19 cellular contexts compared by ENCODE assay signal in the genomic region with DNA sequence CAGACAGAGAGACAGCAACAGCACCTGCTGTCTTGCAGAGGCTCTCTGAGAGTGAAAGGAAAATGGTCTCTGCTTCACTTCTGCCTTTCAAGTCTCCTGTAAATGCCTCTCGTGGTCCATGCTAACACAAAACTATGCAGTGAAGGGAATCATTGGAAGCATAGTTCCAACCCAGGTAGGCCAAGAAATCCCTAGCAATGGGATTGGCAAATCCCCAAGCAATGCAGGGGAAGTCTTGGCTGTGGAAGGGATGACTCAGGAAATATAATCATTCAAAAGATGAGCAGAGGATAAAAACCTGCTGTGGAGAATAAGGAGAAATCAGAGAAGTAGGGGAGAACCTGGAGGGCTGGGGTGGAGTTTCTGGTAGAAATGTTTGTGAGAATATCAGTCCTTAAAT.
DNase-seq lines count a peak whose midpoint lies in the region; FAIRE-seq and TF ChIP-seq lines count a peak whose summit lies in the region.
"Had no signal": no experiment of that assay in that cellular context is flagged by ENCODE, and none has a peak within 500 bp of the region (broad histone marks: within the 10 kb centered on the region; RNA-seq: fewer than 3 reads in every experiment).

No MANE protein-coding gene starts in this region.

- no peaks in the 10 kb centered on the region for H3K79me1 ChIP-seq in H1 (ENCODE audit: low read depth, low read length)

- H2BK120ac ChIP-seq in H1 (replicated peaks; ENCODE audit: low read depth, low read length) = no peak overlapping the region

- no peak overlapping the region for H2AK5ac ChIP-seq in H1 (ENCODE audit: low read depth, low read length)

- 0 out of 7 replicates have a peak, but pooled peaks cover 0 to 4% (median 0%) of the 10 kb centered on the region in 4 experiments for H3K27me3 ChIP-seq in H1 (replicated peaks in 1 of 4; ENCODE audit: control insufficient read depth in 3 of 4, extremely low read depth in 1 of 4, insufficient read depth in 3 of 4, low read length in 3 of 4)
- no peaks in the 10 kb centered on the region for H3K27me3 ChIP-seq in effector memory CD4-positive, alpha-beta T cell (replicated peaks; ENCODE audit: control insufficient read depth, insufficient read depth, low read length, poor library complexity, severe bottlenecking)
- H3K27me3 ChIP-seq: BE2C, Peyer's patch, SJSA1 had no signal

- CTCF ChIA-PET in RWPE1 (lab: Yijun Ruan, JAX) = interaction anchor here (0.7 kb wide), 1 partner anchor 400 kb away, joined by 4 read pairs; no protein-coding TSS in a partner anchor
- CTCF ChIA-PET in H1 (lab: Charles Lee; ENCODE audit: partially characterized antibody) = interaction anchor here (0.6 to 1.2 kb wide), 3 partner anchors 14 to 1118 kb away, joined by 3 read pairs; no protein-coding TSS in a partner anchor

- H3K4ac ChIP-seq in H1 (replicated peaks; ENCODE audit: insufficient read length, low read depth, low read length) = no peak overlapping the region

- H3K36me3 ChIP-seq in H1 (ENCODE audit: control insufficient read depth in 2 of 4, insufficient read depth in 4 of 4, low read length in 3 of 4) = no peaks in the 10 kb centered on the region
- no peaks in the 10 kb centered on the region for H3K36me3 ChIP-seq in effector memory CD4-positive, alpha-beta T cell (ENCODE audit: control insufficient read depth, insufficient read depth, low read length)
- H3K36me3 ChIP-seq: BE2C, Peyer's patch, SJSA1 had no signal

- no peaks in the 10 kb centered on the region for H4K20me1 ChIP-seq in H1 (replicated peaks in 1 of 2; ENCODE audit: control insufficient read depth in 1 of 2, insufficient read depth in 2 of 2, low read length in 2 of 2)

- no peak overlapping the region for H4K91ac ChIP-seq in H1 (replicated peaks; ENCODE audit: insufficient read length, low read length)

- H4K5ac ChIP-seq in H1 (ENCODE audit: insufficient read length, low read depth, low read length) = no peak overlapping the region

- TF ChIP-seq CTCF in RWPE1 (conservative IDR thresholded peaks at IDR 0.05; ENCODE audit: low read depth) = no peak
- TF ChIP-seq CTCF in H1 (IDR thresholded peaks at IDR 0.05; ENCODE audit: control extremely low read depth in 1 of 3, insufficient read depth in 1 of 3, low read depth in 1 of 3, low read length in 3 of 3) = no peak

- peak overlapping the region; percentile 82; the same call in 1 of the 2 replicates for H2BK12ac ChIP-seq in H1 (ENCODE audit: low read depth, low read length)

- no peak overlapping the region for H3K4me3 ChIP-seq in H1 (ENCODE audit: extremely low read depth in 1 of 4, insufficient read depth in 2 of 4, low read depth in 3 of 4, low read length in 4 of 4)
- H3K4me3 ChIP-seq in effector memory CD4-positive, alpha-beta T cell (ENCODE audit: insufficient read depth, low read depth, low read length, poor library complexity, severe bottlenecking) = no peak overlapping the region
- H3K4me3 ChIP-seq: GM23338, Peyer's patch, SJSA1 had no signal

- intact Hi-C loops in cardiac septum (cut with DNase I) = no loop called here

- no peak overlapping the region; the same call in 1 of the 2 replicates for H2BK15ac ChIP-seq in H1 (ENCODE audit: low read length)

- TF ChIP-seq POLR2A in H1 (IDR thresholded peaks at IDR 0.05; ENCODE audit: control extremely low read depth in 1 of 2, low read depth in 2 of 2, low read length in 2 of 2) = no peak

- H3K27ac ChIP-seq in RWPE1 = no peak overlapping the region
- H3K27ac ChIP-seq in H1 (ENCODE audit: low read depth, low read length) = no peak overlapping the region
- H3K27ac ChIP-seq in effector memory CD4-positive, alpha-beta T cell (ENCODE audit: insufficient read depth, low read length, poor library complexity, severe bottlenecking) = no peak overlapping the region
- H3K27ac ChIP-seq: Peyer's patch, SJSA1 had no signal

- no peak overlapping the region for H4K8ac ChIP-seq in H1 (ENCODE audit: extremely low read depth, insufficient read depth, low read length)

- no peak overlapping the region for H2AFZ ChIP-seq in H1 (ENCODE audit: low read length)
- H2AFZ ChIP-seq: GM23338 had no signal

- H3K4me2 ChIP-seq in H1 (ENCODE audit: insufficient read depth in 1 of 2, low read depth in 2 of 2, low read length in 2 of 2) = no peak overlapping the region
- H3K4me2 ChIP-seq: GM23338 had no signal

- no peak overlapping the region for H3K14ac ChIP-seq in H1 (ENCODE audit: insufficient read length)

- WGBS in H1 (ENCODE audit: extremely low coverage in 1 of 2, insufficient coverage in 1 of 2, insufficient read length in 1 of 2, insufficient replicate concordance in 2 of 2, low coverage in 1 of 2, low lambda C conversion rate in 2 of 2, missing lambda C conversion rate in 1 of 2), 2 experiments = 81% methylated on average over 1 of the region's 1 CpG; no CpG with 5 or more reads in 1 of the 2 experiments

- H3K23me2 ChIP-seq in H1 (ENCODE audit: low read depth, low read length) = no peaks in the 10 kb centered on the region; the same call in 1 of the 2 replicates

- H3K79me2 ChIP-seq in H1 (ENCODE audit: control insufficient read depth in 1 of 2, insufficient read depth in 2 of 2, low read length in 2 of 2) = no peaks in the 10 kb centered on the region

- H3K9ac ChIP-seq in H1 (replicated peaks in 1 of 4; ENCODE audit: extremely low read depth in 1 of 4, low read depth in 3 of 4, low read length in 3 of 4) = no peak overlapping the region

- H2BK20ac ChIP-seq in H1 (ENCODE audit: low read length) = peak overlapping the region; percentile 57; the same call in 1 of the 2 replicates

- POLR2A ChIA-PET in RWPE1 (lab: Yijun Ruan, JAX; ENCODE audit: low non-redundant PET) (no interaction called here), H1 (lab: Charles Lee; ENCODE audit: partially characterized antibody) (interaction anchor here (0.9 kb wide), 1 partner anchor 265 kb away, joined by 3 read pairs; a partner anchor contains a TSS)

- peaks cover 1 to 11% (median 5%) of the 10 kb centered on the region in 4 experiments for H3K4me1 ChIP-seq in H1 (replicated peaks in 1 of 4; ENCODE audit: control insufficient read depth in 3 of 4, insufficient read depth in 4 of 4, low read length in 3 of 4)
- H3K4me1 ChIP-seq in effector memory CD4-positive, alpha-beta T cell (ENCODE audit: control insufficient read depth, insufficient read depth, low read length, poor library complexity, severe bottlenecking) = no peaks in the 10 kb centered on the region
- H3K4me1 ChIP-seq: BE2C, Peyer's patch, SJSA1 had no signal

- FAIRE-seq in H1 (lab: Jason Lieb, UNC) = no peak
- FAIRE-seq: D721Med had no signal

- no peak overlapping the region for H3K56ac ChIP-seq in H1 (replicated peaks; ENCODE audit: insufficient read length, low read depth, low read length)

- H3K9me3 ChIP-seq in H1 (ENCODE audit: insufficient read depth in 2 of 2, low read depth in 1 of 2, low read length in 1 of 2) = no peaks in the 10 kb centered on the region
- no peaks in the 10 kb centered on the region for H3K9me3 ChIP-seq in effector memory CD4-positive, alpha-beta T cell (ENCODE audit: control insufficient read depth, low read length)
- H3K9me3 ChIP-seq: BE2C, Peyer's patch, SJSA1 had no signal

- no peak overlapping the region for H3K23ac ChIP-seq in H1 (ENCODE audit: insufficient read length)

- DNase-seq in M059J (ENCODE audit: low read depth) (peak; percentile 7), RWPE1 (ENCODE audit: low spot score) (peak; percentile 23), H1 (ENCODE audit: low read depth in 1 of 2, low spot score in 2 of 2) (no peak), pons (ENCODE audit: low spot score) (peak; percentile 5), NCI-H510A (lab: John Stamatoyannopoulos, UW) (no peak), cardiac septum (ENCODE audit: low spot score) (no peak)
- DNase-seq in effector memory CD4-positive, alpha-beta T cell = no peak
- DNase-seq: BE2C, DMS79, MM.1S, NCI-H1092, NCI-H1436, NCI-H2029, NCI-H2227 treated with DMSO at 0.1 percent for 48 hours, NCI-H774, Peyer's patch had no signal

- H2BK5ac ChIP-seq in H1 (ENCODE audit: low read depth, low read length) = no peak overlapping the region

- TF ChIP-seq EP300 in H1 (IDR thresholded peaks at IDR 0.05; ENCODE audit: borderline replicate concordance in 1 of 2, low read depth in 2 of 2, low read length in 2 of 2) = no peak

- TF ChIP-seq RAD21 in H1 (IDR thresholded peaks at IDR 0.05 in 1 of 2, conservative IDR thresholded peaks at IDR 0.05 in 1 of 2; ENCODE audit: low read depth in 2 of 2, low read length in 2 of 2) = no peak

- H3K18ac ChIP-seq in H1 (ENCODE audit: extremely low read depth, low read length) = no peak overlapping the region

TF ChIP-seq in H1, 55 proteins besides CTCF, POLR2A, EP300 and RAD21:
- TF ChIP-seq TAF7 (optimal IDR thresholded peaks at IDR 0.05; ENCODE audit: borderline replicate concordance, low read depth, low read length) = no peak
- TF ChIP-seq POU5F1 (IDR thresholded peaks at IDR 0.05; ENCODE audit: low read depth, low read length) = no peak
- TF ChIP-seq, protein P1, sequence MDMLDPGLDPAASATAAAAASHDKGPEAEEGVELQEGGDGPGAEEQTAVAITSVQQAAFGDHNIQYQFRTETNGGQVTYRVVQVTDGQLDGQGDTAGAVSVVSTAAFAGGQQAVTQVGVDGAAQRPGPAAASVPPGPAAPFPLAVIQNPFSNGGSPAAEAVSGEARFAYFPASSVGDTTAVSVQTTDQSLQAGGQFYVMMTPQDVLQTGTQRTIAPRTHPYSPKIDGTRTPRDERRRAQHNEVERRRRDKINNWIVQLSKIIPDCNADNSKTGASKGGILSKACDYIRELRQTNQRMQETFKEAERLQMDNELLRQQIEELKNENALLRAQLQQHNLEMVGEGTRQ (IDR thresholded peaks at IDR 0.05; ENCODE audit: low read length) = no peak
- no peak for TF ChIP-seq SIRT6 (IDR thresholded peaks at IDR 0.05; ENCODE audit: low read length)
- TF ChIP-seq SP1 (IDR thresholded peaks at IDR 0.05; ENCODE audit: low read depth, low read length) = no peak
- TF ChIP-seq, protein P2, sequence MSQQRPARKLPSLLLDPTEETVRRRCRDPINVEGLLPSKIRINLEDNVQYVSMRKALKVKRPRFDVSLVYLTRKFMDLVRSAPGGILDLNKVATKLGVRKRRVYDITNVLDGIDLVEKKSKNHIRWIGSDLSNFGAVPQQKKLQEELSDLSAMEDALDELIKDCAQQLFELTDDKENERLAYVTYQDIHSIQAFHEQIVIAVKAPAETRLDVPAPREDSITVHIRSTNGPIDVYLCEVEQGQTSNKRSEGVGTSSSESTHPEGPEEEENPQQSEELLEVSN (IDR thresholded peaks at IDR 0.05) = no peak
- TF ChIP-seq HDAC6 (IDR thresholded peaks at IDR 0.05; ENCODE audit: low read depth, low read length) = no peak
- no peak for TF ChIP-seq CBX8 (IDR thresholded peaks at IDR 0.05; ENCODE audit: borderline replicate concordance, low read depth, low read length)
- no peak for TF ChIP-seq SIX5 (IDR thresholded peaks at IDR 0.05; ENCODE audit: low read depth, low read length)
- no peak for TF ChIP-seq ASH2L (IDR thresholded peaks at IDR 0.05; ENCODE audit: low read length)
- no peak for TF ChIP-seq CEBPB (IDR thresholded peaks at IDR 0.05; ENCODE audit: low read depth, low read length)
- TF ChIP-seq CHD1 (IDR thresholded peaks at IDR 0.05; ENCODE audit: low read depth, low read length) = no peak

Comparison
In these comparisons a context has a peak if more than half of its experiments do, and no peak if none do; other contexts are left out.
1. DNase-seq: peak in M059J (single experiment), RWPE1 (single experiment) and pons (single experiment); none in H1 (0 of 2), NCI-H510A (single experiment), cardiac septum (single experiment) and effector memory CD4-positive, alpha-beta T cell (0 of 3).